9 cellular contexts compared by ENCODE assay signal in genomic region chr1:75265792-75266191, GRCh38.
DNase-seq lines count a peak whose midpoint lies in the region; ATAC-seq and TF ChIP-seq lines count a peak whose summit lies in the region.
"Had no signal": no experiment of that assay in that cellular context is flagged by ENCODE, and none has a peak within 500 bp of the region (broad histone marks: within the 10 kb centered on the region; RNA-seq: fewer than 3 reads in every experiment).

No MANE protein-coding gene starts in this region.

- H3K4me1 Mint-ChIP-seq in CD4-positive, CD25-positive, alpha-beta regulatory T cell: no peaks in the 10 kb centered on the region

- peak in 6 of 7 experiments; percentile 20 to 80 (median 70) for TF ChIP-seq CTCF in body of pancreas (IDR thresholded peaks at IDR 0.05)

- H3K36me3 ChIP-seq in CD4-positive, CD25-positive, alpha-beta regulatory T cell (ENCODE audit: control insufficient read depth, insufficient read depth, low read length): no peaks in the 10 kb centered on the region
- no peaks in the 10 kb centered on the region for H3K36me3 ChIP-seq in body of pancreas (replicated peaks in 1 of 2; ENCODE audit: insufficient read depth in 1 of 2, low read depth in 2 of 2)
- H3K36me3 ChIP-seq: neutrophil had no signal

- H3K4me3 ChIP-seq in CD4-positive, CD25-positive, alpha-beta regulatory T cell (ENCODE audit: low read depth, low read length): no peak overlapping the region
- no peak overlapping the region for H3K4me3 ChIP-seq in body of pancreas

- H3K9me3 Mint-ChIP-seq in CD4-positive, CD25-positive, alpha-beta regulatory T cell: peaks cover 0 to 5% (median 0%) of the 10 kb centered on the region in 7 donors

- no peaks in the 10 kb centered on the region for H3K27me3 ChIP-seq in CD4-positive, CD25-positive, alpha-beta regulatory T cell (ENCODE audit: control insufficient read depth, insufficient read depth, low read length)
- H3K27me3 ChIP-seq in body of pancreas: no peaks in the 10 kb centered on the region
- H3K27me3 ChIP-seq: neutrophil had no signal

- peak in 2 of 3 donors; percentile 8 to 27 for DNase-seq in CD4-positive, CD25-positive, alpha-beta regulatory T cell
- DNase-seq in NCI-H2196 (lab: John Stamatoyannopoulos, UW; ENCODE audit: unreplicated experiment): peak; percentile 7
- peak in 1 of 4 donors; percentile 32 for DNase-seq in body of pancreas
- peak; percentile 55 to 62 for DNase-seq in lung microvascular endothelial cell (ENCODE audit: low read depth in 2 of 2)
- DNase-seq in GDM1 (lab: John Stamatoyannopoulos, UW): no peak

- no peaks in the 10 kb centered on the region for H3K36me3 Mint-ChIP-seq in CD4-positive, CD25-positive, alpha-beta regulatory T cell

- H3K4me1 ChIP-seq in CD4-positive, CD25-positive, alpha-beta regulatory T cell (ENCODE audit: control insufficient read depth, insufficient read depth, low read length, poor library complexity, severe bottlenecking): no peaks in the 10 kb centered on the region
- H3K4me1 ChIP-seq in body of pancreas: peaks cover 24% of the 10 kb centered on the region

- intact Hi-C loops in body of pancreas (cut with DNase I): no loop called here

- H3K27ac ChIP-seq in CD4-positive, CD25-positive, alpha-beta regulatory T cell (ENCODE audit: insufficient read depth, low read length, poor library complexity, severe bottlenecking): no peak overlapping the region
- H3K27ac ChIP-seq in body of pancreas: peak overlapping the region in 1 of 4 donors; percentile 6
- H3K27ac ChIP-seq: neutrophil had no signal

- ATAC-seq in CD4-positive, CD25-positive, alpha-beta regulatory T cell (ENCODE audit: low read depth in 2 of 2): no peak
- ATAC-seq in GM18858 (IDR thresholded peaks at IDR 0.05; ENCODE audit: unreplicated experiment) (peak; percentile 87), HG03066 (IDR thresholded peaks at IDR 0.05; ENCODE audit: low read depth, unreplicated experiment) (peak; percentile 70), body of pancreas (peak; percentile 76), esophagus mucosa (no peak)

- H3K27me3 Mint-ChIP-seq in CD4-positive, CD25-positive, alpha-beta regulatory T cell: no peaks in the 10 kb centered on the region

- 5% methylated on average over 6 of the region's 6 CpGs for WGBS in body of pancreas, 2 donors

- H3K9me3 ChIP-seq in CD4-positive, CD25-positive, alpha-beta regulatory T cell (ENCODE audit: control insufficient read depth in 2 of 2, low read length in 2 of 2): peaks cover 0 to 2% of the 10 kb centered on the region in 2 experiments
- no peaks in the 10 kb centered on the region for H3K9me3 ChIP-seq in body of pancreas
- H3K9me3 ChIP-seq: neutrophil had no signal

- TF ChIP-seq POLR2A in body of pancreas (IDR thresholded peaks at IDR 0.05): no peak

- no peak overlapping the region for H3K4me3 Mint-ChIP-seq in CD4-positive, CD25-positive, alpha-beta regulatory T cell

- H3K27ac Mint-ChIP-seq in CD4-positive, CD25-positive, alpha-beta regulatory T cell: no peak overlapping the region

Comparison
In these comparisons a context has a peak if more than half of its experiments do, and no peak if none do; other contexts are left out.
1. ATAC-seq: peak in GM18858 (single experiment), HG03066 (single experiment) and body of pancreas (single experiment); none in CD4-positive, CD25-positive, alpha-beta regulatory T cell (0 of 2) and esophagus mucosa (single experiment).